14 cellular contexts compared by ENCODE assay signal in genomic region chr3:134630506-134630905, GRCh38. TPM values are rescaled to one million over a fixed set of nuclear protein-coding genes. Genes with fewer than 3 reads are reported as not detected.
A peak's percentile ranks its signal among the peaks of the same experiment; 100 is the strongest.
DNase-seq lines count a peak whose midpoint lies in the region; ATAC-seq and TF ChIP-seq lines count a peak whose summit lies in the region.
"Had no signal": no experiment of that assay in that cellular context is flagged by ENCODE, and none has a peak within 500 bp of the region (broad histone marks: within the 10 kb centered on the region; RNA-seq: fewer than 3 reads in every experiment).

No MANE protein-coding gene starts in this region.

- H3K36me3 Mint-ChIP-seq in activated T-helper 17 cell treated with anti-CD3 and anti-CD28 coated beads, Interleukin-2, amount 50 U/mL, for 72 hours (ENCODE audit: low read depth): no peaks in the 10 kb centered on the region

- TF ChIP-seq CTCF in AG09309 (IDR thresholded peaks at IDR 0.05; ENCODE audit: control insufficient read depth, insufficient read depth, low read depth, low read length, missing control alignments) (peak; percentile 64), GM20000 (IDR thresholded peaks at IDR 0.05; ENCODE audit: extremely low read depth, missing control alignments) (peak; percentile 35), fibroblast of pulmonary artery (IDR thresholded peaks at IDR 0.05; ENCODE audit: low read length, missing control alignments) (peak; percentile 67)

- H3K27me3 Mint-ChIP-seq in activated T-helper 17 cell treated with anti-CD3 and anti-CD28 coated beads, Interleukin-2, amount 50 U/mL, for 72 hours: peaks cover 30% of the 10 kb centered on the region

- peaks cover 30% of the 10 kb centered on the region for H3K9me3 Mint-ChIP-seq in activated T-helper 17 cell treated with anti-CD3 and anti-CD28 coated beads, Interleukin-2, amount 50 U/mL, for 72 hours

- no peak overlapping the region for H3K27ac ChIP-seq in caudate nucleus (ENCODE audit: low read depth, low read length)
- H3K27ac ChIP-seq: epithelial cell of prostate, suprapubic skin had no signal

- H3K4me3 ChIP-seq in AG09309 (ENCODE audit: control insufficient read depth, low read depth, low read length) (no peak overlapping the region), fibroblast of pulmonary artery (replicated peaks; ENCODE audit: low read depth, low read length) (no peak overlapping the region)
- H3K4me3 ChIP-seq: HAP-1, suprapubic skin had no signal

- DNase-seq in AG09309 (ENCODE audit: low read depth): no peak
- DNase-seq in GM20000 (ENCODE audit: low spot score): no peak
- DNase-seq in RKO (ENCODE audit: low spot score): peak; percentile 8
- DNase-seq in fibroblast of pulmonary artery (ENCODE audit: low read depth): peak; percentile 33
- no peak for DNase-seq in anterior cingulate cortex (lab: John Stamatoyannopoulos, UW)
- DNase-seq in SHP77 treated with DMSO at 0.1 percent for 48 hours (lab: John Stamatoyannopoulos, UW): no peak
- no peak for DNase-seq in caudate nucleus (lab: John Stamatoyannopoulos, UW)
- DNase-seq: NCI-H1694 treated with DMSO at 0.1 percent for 48 hours; stimulated activated CD4-positive, alpha-beta T cell treated with anti-CD3 and anti-CD28 coated beads, Interleukin-4, amount 100 ng/mL, for 24 hours had no signal

- H3K27ac Mint-ChIP-seq in activated T-helper 17 cell treated with anti-CD3 and anti-CD28 coated beads, Interleukin-2, amount 50 U/mL, for 72 hours: no peak overlapping the region
- H3K27ac Mint-ChIP-seq: activated naive CD4-positive, alpha-beta T cell treated with anti-CD3 and anti-CD28 coated beads, Interleukin-2, amount 50 U/mL, for 72 hours had no signal

- no peak for ATAC-seq in activated T-helper 17 cell treated with anti-CD3 and anti-CD28 coated beads, Interleukin-2, amount 50 U/mL, for 72 hours (replicated peaks)
- ATAC-seq: activated naive CD4-positive, alpha-beta T cell treated with anti-CD3 and anti-CD28 coated beads, Interleukin-2, amount 50 U/mL, for 72 hours had no signal

- no peak overlapping the region for H3K4me3 Mint-ChIP-seq in activated T-helper 17 cell treated with anti-CD3 and anti-CD28 coated beads, Interleukin-2, amount 50 U/mL, for 72 hours

- H3K4me1 Mint-ChIP-seq in activated T-helper 17 cell treated with anti-CD3 and anti-CD28 coated beads, Interleukin-2, amount 50 U/mL, for 72 hours: no peaks in the 10 kb centered on the region

RNA-seq across cellular contexts. Expression of gene KY, which starts 20.3 kb away (rescaled TPM):
- not detected for total RNA-seq in activated T-helper 17 cell treated with anti-CD3 and anti-CD28 coated beads, Interleukin-2, amount 50 U/mL, for 72 hours
- total RNA-seq: activated naive CD4-positive, alpha-beta T cell treated with anti-CD3 and anti-CD28 coated beads, Interleukin-2, amount 50 U/mL, for 72 hours had no signal

Comparison
In these comparisons a context has a peak if more than half of its experiments do, and no peak if none do; other contexts are left out.
1. DNase-seq: peak in RKO (single experiment) and fibroblast of pulmonary artery (single experiment); none in AG09309 (single experiment), GM20000 (single experiment), anterior cingulate cortex (0 of 58), SHP77 treated with DMSO at 0.1 percent for 48 hours (single experiment) and caudate nucleus (0 of 61).
2. Peak in every context shown above with its lines, with median percentiles within 50 percentile points of each other: CTCF ChIP-seq.